ENCODE assay signal across 8 cellular contexts in the genomic region with DNA sequence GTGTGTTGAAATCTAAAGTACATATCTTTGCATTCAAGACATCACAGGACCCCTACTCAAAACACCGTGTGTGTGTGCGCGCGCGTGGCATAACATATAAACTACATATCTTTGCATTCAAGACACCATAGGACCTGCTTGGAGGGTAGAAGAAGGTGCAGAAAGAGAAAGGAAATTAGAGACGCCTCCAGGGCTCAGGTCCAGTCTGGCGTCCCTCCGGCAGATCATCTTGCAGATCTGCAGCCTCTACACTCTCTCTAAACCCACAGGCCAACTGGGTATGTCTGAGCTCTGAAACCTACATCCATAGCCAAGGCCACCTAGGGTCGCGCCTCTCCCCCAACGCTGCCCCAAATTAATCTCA. TPM values are rescaled to one million over a fixed set of nuclear protein-coding genes. Genes with fewer than 3 reads are reported as not detected.
DNase-seq lines count a peak whose midpoint lies in the region; ATAC-seq and TF ChIP-seq lines count a peak whose summit lies in the region.

No MANE protein-coding gene starts in this region.

- no peaks in the 10 kb centered on the region for H4K20me1 ChIP-seq in osteoblast (ENCODE audit: insufficient read depth, low read length)

- peak; percentile 55 for DNase-seq in DMS79 (lab: John Stamatoyannopoulos, UW)
- DNase-seq in NCI-H146 (lab: John Stamatoyannopoulos, UW), result peak; percentile 66
- DNase-seq in chondrocyte (ENCODE audit: low spot score), result no peak
- DNase-seq in osteoblast (ENCODE audit: insufficient read length, low spot score, missing footprints), result no peak
- no peak for DNase-seq in iPS-NIHi7 (ENCODE audit: extremely low spot score)
- DNase-seq in GM19240 (ENCODE audit: insufficient read length, low spot score), result no peak
- DNase-seq in left lung, result no peak

- peak overlapping the region; percentile 93 for H3K4me2 ChIP-seq in osteoblast (ENCODE audit: insufficient read depth, low read length)

- peaks cover 9% of the 10 kb centered on the region for H3K4me1 ChIP-seq in osteoblast (ENCODE audit: insufficient read depth, low read length)
- H3K4me1 ChIP-seq in left lung, result peaks cover 0 to 9% of the 10 kb centered on the region in 2 donors

- H2AFZ ChIP-seq in osteoblast (ENCODE audit: low read length), result no peak overlapping the region

- H3K79me2 ChIP-seq in osteoblast (ENCODE audit: insufficient read depth, low read length), result no peaks in the 10 kb centered on the region

- intact Hi-C loops in left lung (cut with DNase I), result no loop called here

- no peaks in the 10 kb centered on the region for H3K9me3 Mint-ChIP-seq in chondrocyte (ENCODE audit: low read depth)

- H3K4me3 ChIP-seq in osteoblast (ENCODE audit: insufficient read depth, low read length), result peak overlapping the region; percentile 81
- peak overlapping the region in 1 of 2 donors; percentile 70 for H3K4me3 ChIP-seq in left lung

- H3K27me3 ChIP-seq in osteoblast (ENCODE audit: insufficient read depth, low read length) (no peaks in the 10 kb centered on the region), left lung (no peaks in the 10 kb centered on the region)

- H3K36me3 ChIP-seq in osteoblast (ENCODE audit: insufficient read depth, low read length) (no peaks in the 10 kb centered on the region), left lung (no peaks in the 10 kb centered on the region)

- H3K27ac ChIP-seq in osteoblast (ENCODE audit: low read depth, low read length) (no peak overlapping the region), left lung (no peak overlapping the region)

- no peaks in the 10 kb centered on the region for H3K27me3 Mint-ChIP-seq in chondrocyte (ENCODE audit: low read depth)

- ATAC-seq in GM19035 (IDR thresholded peaks at IDR 0.05; ENCODE audit: unreplicated experiment) (no peak), left lung (no peak)

- peak overlapping the region; percentile 84 for H3K4me3 Mint-ChIP-seq in chondrocyte (ENCODE audit: unreplicated experiment)

- no peaks in the 10 kb centered on the region for H3K36me3 Mint-ChIP-seq in chondrocyte (ENCODE audit: low read depth)

- peaks cover 19% of the 10 kb centered on the region for H3K4me1 Mint-ChIP-seq in chondrocyte (ENCODE audit: low read depth)

- TF ChIP-seq CTCF in chondrocyte (IDR thresholded peaks at IDR 0.05) (no peak), osteoblast (IDR thresholded peaks at IDR 0.05; ENCODE audit: extremely low read depth, low read depth, low read length) (no peak), left lung (IDR thresholded peaks at IDR 0.05) (no peak)

- H3K27ac Mint-ChIP-seq in chondrocyte (ENCODE audit: unreplicated experiment), result no peak overlapping the region

- H3K9me3 ChIP-seq in osteoblast (ENCODE audit: low read depth, low read length), result no peaks in the 10 kb centered on the region
- H3K9me3 ChIP-seq in left lung, result no peaks in the 10 kb centered on the region

RNA-seq across cellular contexts. Expression of gene PAFAH1B3, which starts 0.7 kb away (rescaled TPM):
- 15.2 to 32.9 TPM (median 31.1 TPM) in 3 replicates for total RNA-seq in chondrocyte
- 18.3 and 23.2 TPM in 2 replicates for total RNA-seq in osteoblast
- total RNA-seq in left lung, result 10 to 100 TPM; 25.0 to 25.7 TPM

RNA-seq across cellular contexts. Expression of gene PRR19, which starts 1.2 kb away (rescaled TPM):
- total RNA-seq in chondrocyte (0.24 to 1.7 TPM (median 0.82 TPM) in 3 replicates), osteoblast (0.36 and 0.59 TPM in 2 replicates), left lung (1 to 10 TPM; 1.1 TPM)

RNA-seq across cellular contexts. Expression of gene TMEM145, which starts 10.0 kb away (rescaled TPM):
- total RNA-seq in chondrocyte (0.32 to 0.36 TPM in 2 of 3 replicates, not detected in the other), osteoblast (not detected in 2 replicates), left lung (under 1 TPM; 0.21 to 0.32 TPM)

RNA-seq across cellular contexts. Expression of gene MEGF8, which starts 22.4 kb away (rescaled TPM):
- total RNA-seq in chondrocyte (48.1 to 54.4 TPM (median 49.5 TPM) in 3 replicates), osteoblast (23.9 and 30.0 TPM in 2 replicates), left lung (10 to 100 TPM; 15.7 to 24.9 TPM)

RNA-seq across cellular contexts. Expression of gene CIC, which starts 34.0 kb away (rescaled TPM):
- 83.6 to 101 TPM (median 86.3 TPM) in 3 replicates for total RNA-seq in chondrocyte
- total RNA-seq in osteoblast, result 33.6 and 39.1 TPM in 2 replicates
- total RNA-seq in left lung, result 10 to 100 TPM; 59.8 to 76.1 TPM

Comparison
In these comparisons a context has a peak if more than half of its experiments do, and no peak if none do; other contexts are left out.
1. DNase-seq: peak in DMS79 (single experiment) and NCI-H146 (single experiment); none in chondrocyte (single experiment), osteoblast (single experiment), iPS-NIHi7 (single experiment), GM19240 (single experiment) and left lung (0 of 2).